ENCODE assay signal across 8 cellular contexts in the genomic region with DNA sequence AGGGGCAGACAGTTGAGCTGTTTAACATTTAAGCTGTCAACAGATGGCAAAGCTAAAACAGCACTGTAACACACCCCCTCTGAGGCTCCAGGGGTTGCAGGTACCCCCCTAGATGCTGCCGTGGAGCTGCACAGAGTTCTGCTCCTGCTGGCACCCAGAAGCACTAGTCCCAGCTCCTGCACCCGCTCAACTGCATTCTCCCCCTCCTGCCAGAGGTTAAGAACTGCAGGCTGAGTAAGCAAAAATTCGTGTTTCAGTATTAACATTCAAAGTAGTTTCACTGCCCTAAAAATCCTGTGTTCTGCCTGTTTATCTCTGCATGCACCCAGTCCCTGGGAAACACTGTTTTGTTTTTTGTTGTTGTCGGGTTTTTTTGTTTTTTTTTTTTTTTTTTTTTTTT.
DNase-seq lines count a peak whose midpoint lies in the region; ATAC-seq and TF ChIP-seq lines count a peak whose summit lies in the region.

No MANE protein-coding gene starts in this region.

- peak; percentile 68 for TF ChIP-seq CTCF in epithelial cell of esophagus (IDR thresholded peaks at IDR 0.05; ENCODE audit: insufficient read depth, low read depth, low read length, missing control alignments)
- no peak for TF ChIP-seq CTCF in lower leg skin (IDR thresholded peaks at IDR 0.05)

- in situ Hi-C loops in ACHN (cut with HindIII; ENCODE audit: low pct_ligation_motif_present, low pct_unique_long_range_greater_than_20kb, low sequenced_read_pairs) = no loop called here

- DNase-seq in ACHN = peak; percentile 67
- DNase-seq in NCI-H345 treated with DMSO at 0.1 percent for 48 hours (lab: John Stamatoyannopoulos, UW; ENCODE audit: unreplicated experiment) = peak; percentile 19
- DNase-seq in epithelial cell of esophagus (ENCODE audit: low read depth) = peak; percentile 48
- DNase-seq in NOMO-1 (lab: John Stamatoyannopoulos, UW; ENCODE audit: unreplicated experiment in 2 of 2) = no peak
- no peak for DNase-seq in lower leg skin (ENCODE audit: low spot score in 2 of 2)
- no peak for DNase-seq in NCI-H1930 (lab: John Stamatoyannopoulos, UW)

- H3K4me3 ChIP-seq in epithelial cell of esophagus (ENCODE audit: low read length) (no peak overlapping the region), lower leg skin (ENCODE audit: low read depth, poor library complexity, severe bottlenecking) (no peak overlapping the region)

- 19 to 25% methylated on average over 4 of the region's 4 CpGs for WGBS in lower leg skin, 2 donors

- intact Hi-C loops in lower leg skin (cut with DNase I; ENCODE audit: low total_unique reads) = no loop called here

- no peak for TF ChIP-seq POLR2A in lower leg skin (IDR thresholded peaks at IDR 0.05)

- peak; percentile 99 for ATAC-seq in GM18511 (IDR thresholded peaks at IDR 0.05; ENCODE audit: unreplicated experiment)
- peak; percentile 55 for ATAC-seq in HG02840 (IDR thresholded peaks at IDR 0.05; ENCODE audit: low FRiP score, unreplicated experiment)

Comparison
In these comparisons a context has a peak if more than half of its experiments do, and no peak if none do; other contexts are left out.
1. DNase-seq: peak in ACHN (single experiment), NCI-H345 treated with DMSO at 0.1 percent for 48 hours (single experiment) and epithelial cell of esophagus (single experiment); none in NOMO-1 (0 of 2), lower leg skin (0 of 2) and NCI-H1930 (0 of 2).